7 cellular contexts compared by ENCODE assay signal in the genomic region with DNA sequence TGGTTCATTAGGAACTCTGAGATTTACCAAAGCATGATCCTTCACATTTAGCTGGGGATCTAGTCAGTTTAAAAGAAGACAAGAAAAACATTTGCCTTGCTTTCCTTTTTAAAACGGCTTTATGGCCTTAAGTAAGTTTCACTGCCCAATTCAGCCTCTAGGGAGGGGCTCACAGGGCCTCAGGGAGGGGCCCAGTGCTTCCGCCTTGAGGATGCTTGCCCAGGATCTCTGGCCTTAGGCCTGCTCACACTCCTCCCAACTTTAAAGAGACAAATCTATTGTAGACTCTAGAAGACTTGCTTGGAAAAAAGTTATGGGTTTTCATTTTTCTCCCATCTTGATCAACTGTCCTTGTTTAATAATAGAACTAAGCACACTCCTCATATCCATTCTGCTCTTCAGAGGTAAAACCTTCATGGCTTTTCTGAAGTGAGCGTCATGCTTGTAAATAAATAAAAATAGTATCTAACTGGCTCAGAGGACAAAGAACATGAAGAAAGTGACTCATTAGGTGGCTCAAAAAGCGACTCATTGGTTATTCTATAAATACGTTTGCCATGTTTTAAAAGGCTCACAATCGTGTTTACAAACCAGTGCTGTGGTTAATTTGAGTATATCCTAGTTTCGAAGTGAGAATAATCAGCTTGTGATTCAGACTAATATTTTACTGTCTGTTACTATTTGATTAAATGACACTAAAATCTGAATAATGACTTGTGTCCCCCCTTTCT. TPM values are rescaled to one million over a fixed set of nuclear protein-coding genes. Genes with fewer than 3 reads are reported as not detected.
A peak's percentile ranks its signal among the peaks of the same experiment; 100 is the strongest.
DNase-seq lines count a peak whose midpoint lies in the region; ATAC-seq and TF ChIP-seq lines count a peak whose summit lies in the region.

No MANE protein-coding gene starts in this region.

- H3K27me3 ChIP-seq in spleen (replicated peaks in 1 of 7) (no peaks in the 10 kb centered on the region), H9 (ENCODE audit: insufficient read depth, low read length) (no peaks in the 10 kb centered on the region)

- H2BK15ac ChIP-seq in H9 (ENCODE audit: low read depth, low read length) = no peak overlapping the region

- no peak overlapping the region for H3K4me2 ChIP-seq in H9 (ENCODE audit: insufficient read depth, insufficient read length, low read length)

- intact Hi-C loops in spleen (cut with DNase I; ENCODE audit: low total_unique reads) = loop anchor here (10.0 kb wide), 1 partner anchor 75 kb away; a partner anchor contains a TSS

- TF ChIP-seq CTCF in epithelial cell of esophagus (IDR thresholded peaks at IDR 0.05; ENCODE audit: insufficient read depth, low read depth, low read length, missing control alignments) (no peak), spleen (IDR thresholded peaks at IDR 0.05 in 8 of 11, conservative IDR thresholded peaks at IDR 0.05 in 3 of 11) (peak in 5 of 11 experiments; percentile 6 to 32 (median 14)), H9 (conservative IDR thresholded peaks at IDR 0.05) (no peak)

- H3K4me3 Mint-ChIP-seq in H9 = no peak overlapping the region

- H3K79me1 ChIP-seq in H9 (ENCODE audit: insufficient read depth, low read depth, low read length, poor library complexity, severe bottlenecking) = no peaks in the 10 kb centered on the region

- H4K20me1 ChIP-seq in H9 (ENCODE audit: control insufficient read depth, insufficient read depth, insufficient read length) = peaks cover 3% of the 10 kb centered on the region

- ATAC-seq in GM19025 (IDR thresholded peaks at IDR 0.05; ENCODE audit: low read depth, unreplicated experiment) (peak; percentile 63), HG03045 (IDR thresholded peaks at IDR 0.05; ENCODE audit: unreplicated experiment) (peak; percentile 61)

- no peak overlapping the region for H3K4ac ChIP-seq in H9 (ENCODE audit: low read depth, low read length)

- TF ChIP-seq POLR2A in spleen (IDR thresholded peaks at IDR 0.05) = no peak

- no peak overlapping the region for H4K8ac ChIP-seq in H9 (replicated peaks; ENCODE audit: insufficient read length, low read depth, low read length)

- H3K27ac ChIP-seq in spleen = peak overlapping the region in 6 of 8 donors; percentile 34 to 73 (median 62)
- no peak overlapping the region for H3K27ac ChIP-seq in H9 (ENCODE audit: insufficient read length, low read depth, low read length)

- H3K36me3 ChIP-seq in spleen = peaks cover 0 to 100% (median 43%) of the 10 kb centered on the region in 6 donors

- no peak overlapping the region for H3K9ac ChIP-seq in H9 (ENCODE audit: extremely low read depth, insufficient read length, low read length)

- H3K4me1 ChIP-seq in spleen (peaks cover 0 to 28% (median 20%) of the 10 kb centered on the region in 6 donors), H9 (ENCODE audit: insufficient read depth, low read length) (no peaks in the 10 kb centered on the region)

- H2BK5ac ChIP-seq in H9 (ENCODE audit: insufficient read length, low read length) = no peak overlapping the region

- H3K36me3 Mint-ChIP-seq in H9 (ENCODE audit: insufficient read depth in 1 of 3, low read depth in 3 of 3) = peaks cover 7 to 14% (median 8%) of the 10 kb centered on the region in 3 experiments; a peak in 5 of 7 replicates

- no peak overlapping the region for H3K23ac ChIP-seq in H9 (ENCODE audit: insufficient read length, low read depth, low read length)

- no peak overlapping the region for H3K14ac ChIP-seq in H9 (ENCODE audit: insufficient read depth, low read length)

- H2AK5ac ChIP-seq in H9 (ENCODE audit: insufficient read length, low read length) = no peak overlapping the region

- H3K9me3 Mint-ChIP-seq in H9 = no peaks in the 10 kb centered on the region

- H3K27ac Mint-ChIP-seq in H9 = no peak overlapping the region

- H4K91ac ChIP-seq in H9 (ENCODE audit: insufficient read length, low read depth, low read length) = no peak overlapping the region

- 59 to 78% (median 74%) methylated on average over 7 of the region's 7 CpGs for WGBS in spleen, 5 donors
- WGBS in H9 (ENCODE audit: extremely low coverage, insufficient read length, low lambda C conversion rate) = no CpG with 5 or more reads among the region's 7 CpGs

- H3K4me3 ChIP-seq in epithelial cell of esophagus (ENCODE audit: low read length) (no peak overlapping the region), spleen (no peak overlapping the region)

- H3K4me1 Mint-ChIP-seq in H9 = peaks cover 6 to 10% of the 10 kb centered on the region in 2 experiments

- no peak overlapping the region for H2AFZ ChIP-seq in H9 (ENCODE audit: low read length)

- no peak overlapping the region for H4K5ac ChIP-seq in H9 (ENCODE audit: insufficient read length, low read depth, low read length)

- H3K27me3 Mint-ChIP-seq in H9 (ENCODE audit: low read depth) = no peaks in the 10 kb centered on the region

- no peak overlapping the region for H2BK12ac ChIP-seq in H9 (ENCODE audit: insufficient read length, low read depth, low read length)

- H2BK120ac ChIP-seq in H9 (ENCODE audit: low read depth, low read length, poor library complexity, severe bottlenecking) = no peak overlapping the region

- H3K9me3 ChIP-seq in spleen (no peaks in the 10 kb centered on the region), H9 (ENCODE audit: control insufficient read depth, low read depth, low read length) (no peaks in the 10 kb centered on the region)

- no peak overlapping the region for H2BK20ac ChIP-seq in H9 (ENCODE audit: low read depth, low read length, poor library complexity, severe bottlenecking)

- no peak overlapping the region for H3K56ac ChIP-seq in H9 (ENCODE audit: insufficient read length, low read depth, low read length)

- H3K18ac ChIP-seq in H9 (ENCODE audit: insufficient read length, low read depth, low read length) = no peak overlapping the region

- no peaks in the 10 kb centered on the region for H3K79me2 ChIP-seq in H9 (ENCODE audit: insufficient read depth, low read length)

- no peak overlapping the region for H3T11ph ChIP-seq in H9 (ENCODE audit: low read length)

- DNase-seq in epithelial cell of esophagus (ENCODE audit: low read depth) (peak; percentile 21), spleen (no peak), H9 (no peak), COLO668 (lab: John Stamatoyannopoulos, UW; ENCODE audit: unreplicated experiment) (no peak), NCI-H1417 (lab: John Stamatoyannopoulos, UW) (no peak)

- H3K23me2 ChIP-seq in H9 (ENCODE audit: insufficient read length, low read depth, low read length, poor library complexity, severe bottlenecking) = no peaks in the 10 kb centered on the region

RNA-seq across cellular contexts. Expression of a gene that starts 13.7 kb away (rescaled TPM):
- total RNA-seq in spleen = 10 to 100 TPM; 46.6 to 75.5 (median 58.0) TPM
- 10 to 100 TPM; 53.9 to 82.1 (median 71.1) TPM for polyA plus RNA-seq in spleen
- 131 and 132 TPM in 2 replicates for total RNA-seq in H9 (2021)
